ENCODE assay signal across 8 cellular contexts in the genomic region with DNA sequence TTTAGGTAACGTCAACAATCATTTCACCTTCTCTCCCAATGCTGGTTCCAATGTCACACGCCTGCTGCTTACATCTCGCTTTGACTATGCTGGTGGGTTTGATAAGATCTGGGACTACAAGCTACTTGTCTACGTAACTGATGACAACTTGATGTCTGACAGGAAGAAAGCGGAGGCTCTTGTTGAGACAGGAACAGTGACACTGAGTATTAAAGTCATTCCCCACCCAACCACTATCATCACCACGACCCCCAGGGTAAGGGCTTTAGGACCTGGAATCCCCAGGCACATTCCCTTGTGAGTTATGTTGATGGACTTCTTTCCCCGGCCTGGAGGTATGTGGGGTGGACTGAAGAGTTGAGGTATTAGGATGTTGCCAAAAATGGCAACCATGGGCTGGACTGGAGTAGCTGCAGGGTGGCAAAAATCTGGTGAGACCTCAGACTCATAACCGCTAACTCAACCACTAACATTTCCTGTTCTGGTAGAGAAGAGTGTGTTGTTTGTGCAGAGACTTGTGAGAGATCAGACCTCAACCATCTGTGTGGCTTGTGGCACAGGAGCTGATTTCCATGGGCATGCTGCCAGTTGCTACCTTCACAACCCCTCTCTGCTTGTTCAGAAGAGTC. TPM values are rescaled to one million over a fixed set of nuclear protein-coding genes. Genes with fewer than 3 reads are reported as not detected.
A peak's percentile ranks its signal among the peaks of the same experiment; 100 is the strongest.
DNase-seq lines count a peak whose midpoint lies in the region; ATAC-seq and TF ChIP-seq lines count a peak whose summit lies in the region.

No MANE protein-coding gene starts in this region.

- CTCF ChIA-PET in Calu3 (lab: Charles Lee), result no interaction called here

- ATAC-seq in GM19372 (IDR thresholded peaks at IDR 0.05; ENCODE audit: low read depth, unreplicated experiment), result peak; percentile 61

- BruUV-seq in Calu3 (replicated peaks; lab: Mats Ljungman, UMichigan), result no TSS peak

- H3K27me3 Mint-ChIP-seq in Calu3 (ENCODE audit: unreplicated experiment), result peaks cover 32% of the 10 kb centered on the region

- H3K27ac Mint-ChIP-seq in Calu3 (ENCODE audit: unreplicated experiment), result no peak overlapping the region

- H3K9me3 Mint-ChIP-seq in Calu3 (ENCODE audit: low read depth, unreplicated experiment), result no peaks in the 10 kb centered on the region

- no peaks in the 10 kb centered on the region for H3K4me1 Mint-ChIP-seq in Calu3 (ENCODE audit: low read depth, unreplicated experiment)

- H3K4me3 Mint-ChIP-seq in Calu3 (ENCODE audit: low read depth, unreplicated experiment), result no peak overlapping the region

- no peak for TF ChIP-seq CTCF in Calu3 (IDR thresholded peaks at IDR 0.05; ENCODE audit: unreplicated experiment)

- intact Hi-C loops in Calu3 (cut with micrococcal nuclease; ENCODE audit: unreplicated experiment), result no loop called here

- no peaks in the 10 kb centered on the region for H3K36me3 Mint-ChIP-seq in Calu3 (ENCODE audit: insufficient read depth, unreplicated experiment)

- DNase-seq in HT1080 (ENCODE audit: low read depth), result peak; percentile 72
- DNase-seq in activated CD8-positive, alpha-beta memory T cell treated with anti-CD3 and anti-CD28 coated beads for 24 hours, result peak; percentile 76
- DNase-seq in mucosa of gallbladder (ENCODE audit: low spot score), result peak; percentile 46
- no peak for DNase-seq in Calu3
- DNase-seq in SKM-1 (lab: John Stamatoyannopoulos, UW; ENCODE audit: unreplicated experiment), result no peak
- DNase-seq in AG08395 (ENCODE audit: low spot score), result no peak
- DNase-seq in AG20443 (ENCODE audit: low spot score), result no peak

RNA-seq across cellular contexts. Expression of gene CDHR3, which starts 59.2 kb away (rescaled TPM):
- total RNA-seq in HT1080 (2014; rRNA removed; shearing (Covaris generic)), result 5.0 and 5.4 TPM in 2 replicates
- polyA plus RNA-seq in HT1080 (2015; cell fraction: cytosol; rRNA removed), result 1.1 and 2.3 TPM in 2 replicates
- polyA plus RNA-seq in HT1080 (2015; cell fraction: nucleus; rRNA removed), result 3.4 and 4.7 TPM in 2 replicates
- total RNA-seq in mucosa of gallbladder (3.1 TPM), Calu3 (2022) (4.0 and 4.1 TPM in 2 replicates)

Comparison
In these comparisons a context has a peak if more than half of its experiments do, and no peak if none do; other contexts are left out.
1. DNase-seq: peak in HT1080 (single experiment), activated CD8-positive, alpha-beta memory T cell treated with anti-CD3 and anti-CD28 coated beads for 24 hours (single experiment) and mucosa of gallbladder (single experiment); none in Calu3 (single experiment), SKM-1 (single experiment), AG08395 (single experiment) and AG20443 (single experiment).